21 cellular contexts compared by ENCODE assay signal in the genomic region with DNA sequence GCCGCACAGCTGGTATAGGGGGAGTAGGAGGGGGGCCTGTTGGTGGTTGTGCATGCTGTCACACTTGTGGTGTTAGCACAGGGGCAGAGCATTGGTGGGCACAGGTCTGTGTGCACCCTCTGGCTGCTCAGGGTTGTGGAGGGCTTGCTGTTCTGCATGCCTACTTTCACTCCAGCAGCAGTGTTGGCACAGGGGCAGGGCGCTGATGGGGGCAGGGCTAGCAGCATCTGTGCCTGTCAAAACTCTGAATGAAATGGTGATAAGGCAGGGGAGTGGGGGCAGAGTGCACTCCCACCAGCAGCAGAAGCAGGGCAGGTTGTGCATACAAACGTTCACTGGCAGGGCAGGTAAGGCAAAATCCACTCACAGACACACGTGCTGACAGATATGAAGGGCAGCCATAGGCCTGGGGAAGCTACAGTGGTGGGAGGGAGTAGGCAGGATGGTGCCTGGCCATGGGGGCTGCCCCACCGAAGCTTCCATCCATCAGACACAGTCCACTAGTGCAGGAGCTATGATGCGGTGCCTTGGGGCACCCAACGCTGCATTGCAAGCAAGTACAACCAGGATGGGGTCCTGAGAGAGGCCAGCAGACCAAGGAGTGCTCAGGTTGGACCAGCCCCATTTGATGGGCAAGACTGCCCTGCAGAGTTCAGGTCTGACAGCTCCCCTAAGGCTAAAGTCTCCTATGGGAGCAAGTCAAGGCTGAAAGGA.
DNase-seq lines count a peak whose midpoint lies in the region; ATAC-seq, FAIRE-seq and TF ChIP-seq lines count a peak whose summit lies in the region.
"Had no signal": no experiment of that assay in that cellular context is flagged by ENCODE, and none has a peak within 500 bp of the region (broad histone marks: within the 10 kb centered on the region; RNA-seq: fewer than 3 reads in every experiment).

No MANE protein-coding gene starts in this region.

- DNase-seq in Panc1 (ENCODE audit: low read depth, low spot score) (no peak), kidney (peak; percentile 36), aorta (peak; percentile 20 to 57), left lobe of liver (ENCODE audit: low spot score) (no peak), mesothelial cell of epicardium (ENCODE audit: low spot score in 2 of 2, unreplicated experiment in 2 of 2) (no peak)
- DNase-seq: BE2C; CD4-positive, alpha-beta T cell; CD8-positive, alpha-beta memory T cell; DMS 273 treated with DMSO at 0.1 percent for 48 hours; DMS53; DMS79 treated with DMSO at 0.1 percent for 48 hours; GF-D8; H9 had no signal

- CTCF ChIA-PET in Panc1 (lab: Charles Lee): no interaction called here

- no TSS peak for BruUV-seq in Panc1 (replicated peaks; lab: Mats Ljungman, UMichigan)

- 66 to 90% methylated on average over 7 of the region's 7 CpGs for WGBS in aorta, 2 donors

- no peaks in the 10 kb centered on the region for H3K27me3 ChIP-seq in Panc1 (ENCODE audit: control insufficient read depth, insufficient read depth, low read length)
- no peaks in the 10 kb centered on the region for H3K27me3 ChIP-seq in aorta (ENCODE audit: control insufficient read depth in 1 of 2, insufficient read depth in 2 of 2, low read length in 1 of 2)
- H3K27me3 ChIP-seq: BE2C had no signal

- ATAC-seq in Panc1 (no peak), aorta (ENCODE audit: low FRiP score) (no peak), left lobe of liver (no peak), GM19455 (IDR thresholded peaks at IDR 0.05; ENCODE audit: unreplicated experiment) (no peak)
- ATAC-seq: GM23338, HCT116 had no signal

- intact Hi-C loops in Panc1 (cut with micrococcal nuclease; ENCODE audit: unreplicated experiment): no loop called here
- intact Hi-C loops in kidney (cut with DNase I): no loop called here
- intact Hi-C loops in aorta (cut with DNase I): no loop called here

- in situ Hi-C loops in Panc1 (cut with HindIII; ENCODE audit: low pct_unique_long_range_greater_than_20kb, low sequenced_read_pairs): no loop called here

- peaks cover 5% of the 10 kb centered on the region; the same call in 1 of the 2 replicates for H3K4me1 ChIP-seq in Panc1 (ENCODE audit: control insufficient read depth, insufficient read depth, low read length)
- H3K4me1 ChIP-seq in kidney (ENCODE audit: control insufficient read depth in 1 of 2, insufficient read depth in 1 of 2, low read depth in 1 of 2, low read length in 2 of 2): no peaks in the 10 kb centered on the region
- no peaks in the 10 kb centered on the region for H3K4me1 ChIP-seq in aorta (ENCODE audit: control insufficient read depth in 1 of 2, insufficient read depth in 2 of 2, low read length in 2 of 2)
- H3K4me1 ChIP-seq: BE2C; BLaER1 treated with 17β-estradiol and CSF1 and Interleukin-3, amounts not matched to agents 10 nM and 100 nM had no signal

- POLR2A ChIA-PET in Panc1 (lab: Charles Lee): interaction anchor here (0.6 kb wide), 1 partner anchor 89 kb away, joined by 4 read pairs; no protein-coding TSS in a partner anchor

- H3K36me3 Mint-ChIP-seq in mesothelial cell of epicardium: no peaks in the 10 kb centered on the region
- H3K36me3 Mint-ChIP-seq: CD14-positive monocyte; CD8-positive, alpha-beta memory T cell had no signal

- no peaks in the 10 kb centered on the region for H3K27me3 Mint-ChIP-seq in mesothelial cell of epicardium (ENCODE audit: low read depth)
- H3K27me3 Mint-ChIP-seq: CD4-positive, alpha-beta T cell; CD8-positive, alpha-beta memory T cell had no signal

- peaks cover 52% of the 10 kb centered on the region for H3K9me3 Mint-ChIP-seq in mesothelial cell of epicardium
- H3K9me3 Mint-ChIP-seq: GM23338 had no signal

- H3K9ac ChIP-seq in kidney (ENCODE audit: low read length in 2 of 2): no peak overlapping the region
- H3K9ac ChIP-seq: BLaER1 treated with 17β-estradiol and CSF1 and Interleukin-3, amounts not matched to agents 10 nM and 100 nM had no signal

- H3K36me3 ChIP-seq in Panc1 (ENCODE audit: control insufficient read depth, insufficient read depth, low read length) (no peaks in the 10 kb centered on the region), kidney (ENCODE audit: control insufficient read depth in 1 of 2, insufficient read depth in 2 of 2, low read length in 2 of 2) (no peaks in the 10 kb centered on the region), aorta (ENCODE audit: control insufficient read depth in 1 of 2, insufficient read depth in 2 of 2, low read length in 1 of 2) (no peaks in the 10 kb centered on the region)
- H3K36me3 ChIP-seq: BE2C; BLaER1 treated with 17β-estradiol and CSF1 and Interleukin-3, amounts not matched to agents 10 nM and 100 nM had no signal

- no peak for FAIRE-seq in kidney (lab: Jason Lieb, UNC)
- FAIRE-seq: D721Med, GM12891, GM19239 had no signal

- peaks cover 6% of the 10 kb centered on the region for H3K4me1 Mint-ChIP-seq in mesothelial cell of epicardium
- H3K4me1 Mint-ChIP-seq: CD14-positive monocyte; CD8-positive, alpha-beta memory T cell had no signal

- peak overlapping the region; percentile 46 for H3K27ac ChIP-seq in Panc1 (ENCODE audit: low read length)
- no peak overlapping the region for H3K27ac ChIP-seq in kidney (ENCODE audit: low read depth in 2 of 2, low read length in 2 of 2)
- no peak overlapping the region for H3K27ac ChIP-seq in aorta (ENCODE audit: low read depth in 1 of 2, low read length in 2 of 2)
- H3K27ac ChIP-seq: BLaER1 treated with 17β-estradiol and CSF1 and Interleukin-3, amounts not matched to agents 10 nM and 100 nM had no signal

- H3K27ac Mint-ChIP-seq in mesothelial cell of epicardium: no peak overlapping the region
- H3K27ac Mint-ChIP-seq: CD14-positive monocyte; CD4-positive, alpha-beta T cell; CD8-positive, alpha-beta memory T cell; GM23338; H9 had no signal

- peaks cover 5% of the 10 kb centered on the region; the same call in 1 of the 2 replicates for H3K9me3 ChIP-seq in Panc1 (ENCODE audit: control insufficient read depth, insufficient read depth, low read depth, low read length)
- H3K9me3 ChIP-seq in kidney (ENCODE audit: control insufficient read depth in 1 of 2, low read length in 2 of 2): no peaks in the 10 kb centered on the region
- no peaks in the 10 kb centered on the region for H3K9me3 ChIP-seq in aorta (ENCODE audit: control insufficient read depth, low read length)
- H3K9me3 ChIP-seq: BE2C; BLaER1 treated with 17β-estradiol and CSF1 and Interleukin-3, amounts not matched to agents 10 nM and 100 nM had no signal

- H3K4me3 Mint-ChIP-seq in mesothelial cell of epicardium: no peak overlapping the region
- H3K4me3 Mint-ChIP-seq: CD14-positive monocyte; CD4-positive, alpha-beta T cell; CD8-positive, alpha-beta memory T cell; GM23338; H9 had no signal

- TF ChIP-seq CTCF in Panc1 (IDR thresholded peaks at IDR 0.05) (no peak), kidney (IDR thresholded peaks at IDR 0.05; ENCODE audit: borderline replicate concordance, extremely low read depth, insufficient read depth) (no peak), mesothelial cell of epicardium (IDR thresholded peaks at IDR 0.05; ENCODE audit: unreplicated experiment) (no peak)

- H3K4me3 ChIP-seq in Panc1 (ENCODE audit: low read depth in 2 of 2, low read length in 2 of 2): no peak overlapping the region
- no peak overlapping the region for H3K4me3 ChIP-seq in kidney (ENCODE audit: low read length in 2 of 2)
- H3K4me3 ChIP-seq in aorta (ENCODE audit: low read length in 2 of 2): no peak overlapping the region
- H3K4me3 ChIP-seq: BLaER1 treated with 17β-estradiol and CSF1 and Interleukin-3, amounts not matched to agents 10 nM and 100 nM; GM23338 had no signal

Comparison
In these comparisons a context has a peak if more than half of its experiments do, and no peak if none do; other contexts are left out.
1. DNase-seq: peak in kidney (single experiment) and aorta (2 of 2); none in Panc1 (single experiment), left lobe of liver (single experiment) and mesothelial cell of epicardium (0 of 2).